ENCODE assay signal across 8 cellular contexts in genomic region chr1:64917328-64917861, GRCh38. TPM values are rescaled to one million over a fixed set of nuclear protein-coding genes. Genes with fewer than 3 reads are reported as not detected.
DNase-seq lines count a peak whose midpoint lies in the region; ATAC-seq and TF ChIP-seq lines count a peak whose summit lies in the region.

No MANE protein-coding gene starts in this region.

- peak; percentile 98 for DNase-seq in GM04504 (ENCODE audit: low read depth)
- peak; percentile 76 for DNase-seq in RWPE1 (ENCODE audit: low spot score)
- no peak for DNase-seq in esophagus squamous epithelium (lab: John Stamatoyannopoulos, UW)
- no peak for DNase-seq in neural crest cell (ENCODE audit: low read depth, low spot score)
- no peak for DNase-seq in SHP77 (lab: John Stamatoyannopoulos, UW)

- H3K4me3 ChIP-seq in esophagus squamous epithelium: no peak overlapping the region

- ATAC-seq in HG03520 (IDR thresholded peaks at IDR 0.05; ENCODE audit: unreplicated experiment) (no peak), GM21529 (IDR thresholded peaks at IDR 0.05; ENCODE audit: unreplicated experiment) (no peak), HG03457 (IDR thresholded peaks at IDR 0.05; ENCODE audit: unreplicated experiment) (no peak)

- H3K4me3 Mint-ChIP-seq in neural crest cell: no peak overlapping the region

- H3K4me1 ChIP-seq in esophagus squamous epithelium: peaks cover 14 to 87% (median 43%) of the 10 kb centered on the region in 3 donors

- H3K4me1 Mint-ChIP-seq in neural crest cell: peaks cover 5% of the 10 kb centered on the region

- H3K9me3 Mint-ChIP-seq in neural crest cell: no peaks in the 10 kb centered on the region

- POLR2A ChIA-PET in RWPE1 (lab: Yijun Ruan, JAX; ENCODE audit: low non-redundant PET): no interaction called here

- intact Hi-C loops in esophagus squamous epithelium (cut with DNase I): no loop called here

- no peaks in the 10 kb centered on the region for H3K36me3 Mint-ChIP-seq in neural crest cell (ENCODE audit: low read depth)

- H3K27ac ChIP-seq in RWPE1: peak overlapping the region; percentile 78
- peak overlapping the region; percentile 15 to 73 (median 45) for H3K27ac ChIP-seq in esophagus squamous epithelium

- peak overlapping the region; percentile 39 for H3K27ac Mint-ChIP-seq in neural crest cell (ENCODE audit: unreplicated experiment)

- H3K36me3 ChIP-seq in esophagus squamous epithelium: no peaks in the 10 kb centered on the region

- no peak for TF ChIP-seq CTCF in RWPE1 (conservative IDR thresholded peaks at IDR 0.05; ENCODE audit: low read depth)
- TF ChIP-seq CTCF in esophagus squamous epithelium (IDR thresholded peaks at IDR 0.05): no peak
- TF ChIP-seq CTCF in neural crest cell (conservative IDR thresholded peaks at IDR 0.05): no peak

- H3K27me3 ChIP-seq in esophagus squamous epithelium: no peaks in the 10 kb centered on the region

- H3K27me3 Mint-ChIP-seq in neural crest cell (ENCODE audit: low read depth): no peaks in the 10 kb centered on the region

- WGBS in esophagus squamous epithelium, 2 donors: 44 to 57% methylated on average over 3 of the region's 3 CpGs

- no peaks in the 10 kb centered on the region for H3K9me3 ChIP-seq in esophagus squamous epithelium

- CTCF ChIA-PET in RWPE1 (lab: Yijun Ruan, JAX): interaction anchor here (0.7 kb wide), 1 partner anchor 415 kb away, joined by 3 read pairs; no protein-coding TSS in a partner anchor

- TF ChIP-seq POLR2A in esophagus squamous epithelium (IDR thresholded peaks at IDR 0.05): no peak

RNA-seq across cellular contexts. Expression of gene JAK1, which starts 49.0 kb away (rescaled TPM):
- total RNA-seq in esophagus squamous epithelium (10 to 100 TPM; 59.7 to 92.7 (median 64.1) TPM), neural crest cell (26.6 and 27.7 TPM in 2 replicates)

Comparison
In these comparisons a context has a peak if more than half of its experiments do, and no peak if none do; other contexts are left out.
1. DNase-seq: peak in GM04504 (single experiment) and RWPE1 (single experiment); none in esophagus squamous epithelium (single experiment), neural crest cell (single experiment) and SHP77 (0 of 2).